In genomic region chr1:56527548-56528302, GRCh38 we compare ENCODE assay signal across 13 cellular contexts. TPM values are rescaled to one million over a fixed set of nuclear protein-coding genes. Genes with fewer than 3 reads are reported as not detected.
DNase-seq lines count a peak whose midpoint lies in the region; ATAC-seq and TF ChIP-seq lines count a peak whose summit lies in the region.
"Had no signal": no experiment of that assay in that cellular context is flagged by ENCODE, and none has a peak within 500 bp of the region (broad histone marks: within the 10 kb centered on the region; RNA-seq: fewer than 3 reads in every experiment).

No MANE protein-coding gene starts in this region.

- no peak overlapping the region for H4K8ac ChIP-seq in H9 (replicated peaks; ENCODE audit: insufficient read length, low read depth, low read length)

- H3F3A ChIP-seq in neural cell (ENCODE audit: insufficient read depth, low read length, poor library complexity, severe bottlenecking), result no peaks in the 10 kb centered on the region

- H3K36me3 Mint-ChIP-seq in H9 (ENCODE audit: insufficient read depth in 1 of 3, low read depth in 3 of 3), result peaks cover 17 to 30% (median 26%) of the 10 kb centered on the region in 3 experiments; a peak in 6 of 7 replicates
- H3K36me3 Mint-ChIP-seq: immature natural killer cell had no signal

- H3K9me2 ChIP-seq in neural cell (ENCODE audit: insufficient read depth, low read length), result no peaks in the 10 kb centered on the region

- WGBS in H9 (ENCODE audit: extremely low coverage, insufficient read length, low lambda C conversion rate), result no CpG with 5 or more reads among the region's 8 CpGs
- WGBS in body of pancreas, 2 donors, result 56 to 57% methylated on average over 8 of the region's 8 CpGs

- peak overlapping the region; percentile 82 to 92 (median 92) for H3K27ac Mint-ChIP-seq in H9
- H3K27ac Mint-ChIP-seq: immature natural killer cell had no signal

- H2BK12ac ChIP-seq in H9 (ENCODE audit: insufficient read length, low read depth, low read length), result no peak overlapping the region

- H3K36me3 ChIP-seq in body of pancreas (replicated peaks in 1 of 2; ENCODE audit: insufficient read depth in 1 of 2, low read depth in 2 of 2), result peaks cover 0 to 5% of the 10 kb centered on the region in 2 donors
- no peaks in the 10 kb centered on the region for H3K36me3 ChIP-seq in neural cell (ENCODE audit: insufficient read depth, low read length)

- no peak overlapping the region for H4K5ac ChIP-seq in H9 (ENCODE audit: insufficient read length, low read depth, low read length)

- no peak for TF ChIP-seq EP300 in neural cell (conservative IDR thresholded peaks at IDR 0.05; ENCODE audit: poor library complexity, severe bottlenecking)

- H3K9me3 ChIP-seq in H9 (ENCODE audit: control insufficient read depth, low read depth, low read length), result no peaks in the 10 kb centered on the region
- H3K9me3 ChIP-seq in body of pancreas, result no peaks in the 10 kb centered on the region
- H3K9me3 ChIP-seq in neural cell (ENCODE audit: low read length), result no peaks in the 10 kb centered on the region
- H3K9me3 ChIP-seq: pancreas had no signal

- no peak overlapping the region for H2AK5ac ChIP-seq in H9 (ENCODE audit: insufficient read length, low read length)

- peak overlapping the region in 1 of 2 experiments; percentile 47; a peak in 2 of 5 replicates for H3K4me3 Mint-ChIP-seq in H9
- H3K4me3 Mint-ChIP-seq: immature natural killer cell had no signal

- H3K4me2 ChIP-seq in H9 (ENCODE audit: insufficient read depth, insufficient read length, low read length) (peak overlapping the region; percentile 8), neural cell (ENCODE audit: low read length) (no peak overlapping the region)

- TF ChIP-seq CTCF in H9 (conservative IDR thresholded peaks at IDR 0.05) (no peak), body of pancreas (IDR thresholded peaks at IDR 0.05) (no peak), neural cell (IDR thresholded peaks at IDR 0.05; ENCODE audit: poor library complexity, severe bottlenecking) (no peak)

- no peak overlapping the region for H2BK120ac ChIP-seq in H9 (ENCODE audit: low read depth, low read length, poor library complexity, severe bottlenecking)

- H3T11ph ChIP-seq in H9 (ENCODE audit: low read length), result no peak overlapping the region

- H2BK15ac ChIP-seq in H9 (ENCODE audit: low read depth, low read length), result no peak overlapping the region

- H3K4me3 ChIP-seq in body of pancreas (no peak overlapping the region), neural cell (ENCODE audit: low read length) (no peak overlapping the region)
- H3K4me3 ChIP-seq: pancreas had no signal

- no peak overlapping the region for H2AFZ ChIP-seq in H9 (ENCODE audit: low read length)
- peak overlapping the region; percentile 14 for H2AFZ ChIP-seq in neural cell (ENCODE audit: low read depth, low read length)

- H3K18ac ChIP-seq in H9 (ENCODE audit: insufficient read length, low read depth, low read length), result no peak overlapping the region

- H4K20me1 ChIP-seq in H9 (ENCODE audit: control insufficient read depth, insufficient read depth, insufficient read length) (no peaks in the 10 kb centered on the region), neural cell (ENCODE audit: insufficient read depth) (no peaks in the 10 kb centered on the region)

- TF ChIP-seq RAD21 in neural cell (conservative IDR thresholded peaks at IDR 0.05), result no peak

- intact Hi-C loops in body of pancreas (cut with DNase I), result loop anchor here (10.0 kb wide), 1 partner anchor 47 kb away; the partner anchor contains the start of gene PLPP3

- H3K4me1 ChIP-seq in H9 (ENCODE audit: insufficient read depth, low read length) (peaks cover 25% of the 10 kb centered on the region), body of pancreas (peaks cover 67% of the 10 kb centered on the region)

- peak; percentile 16 for ATAC-seq in body of pancreas
- ATAC-seq in GM19328 (IDR thresholded peaks at IDR 0.05; ENCODE audit: unreplicated experiment), result no peak
- ATAC-seq in HG03520 (IDR thresholded peaks at IDR 0.05; ENCODE audit: unreplicated experiment), result no peak

- H3K27ac ChIP-seq in H9 (ENCODE audit: insufficient read length, low read depth, low read length) (no peak overlapping the region), body of pancreas (peak overlapping the region in 2 of 4 donors; percentile 14 to 27), neural cell (ENCODE audit: low read length) (no peak overlapping the region)

- H3K79me1 ChIP-seq in H9 (ENCODE audit: insufficient read depth, low read depth, low read length, poor library complexity, severe bottlenecking), result peaks cover 8% of the 10 kb centered on the region

- H3K27me3 Mint-ChIP-seq in H9 (ENCODE audit: low read depth), result no peaks in the 10 kb centered on the region

- H3K79me2 ChIP-seq in H9 (ENCODE audit: insufficient read depth, low read length) (peaks cover 14% of the 10 kb centered on the region; the same call in 1 of the 2 replicates), neural cell (replicated peaks; ENCODE audit: insufficient read depth, low read length) (no peaks in the 10 kb centered on the region)

- H2BK20ac ChIP-seq in H9 (ENCODE audit: low read depth, low read length, poor library complexity, severe bottlenecking), result no peak overlapping the region

- no peak overlapping the region for H3K9ac ChIP-seq in H9 (ENCODE audit: extremely low read depth, insufficient read length, low read length)
- H3K9ac ChIP-seq in neural cell (ENCODE audit: low read length), result no peak overlapping the region

- TF ChIP-seq POLR2A in body of pancreas (IDR thresholded peaks at IDR 0.05), result no peak

- no peak overlapping the region for H3K23ac ChIP-seq in H9 (ENCODE audit: insufficient read length, low read depth, low read length)

- H3K4me1 Mint-ChIP-seq in H9, result peaks cover 39 to 42% of the 10 kb centered on the region in 2 experiments

- no peaks in the 10 kb centered on the region for H3K27me3 ChIP-seq in H9 (ENCODE audit: insufficient read depth, low read length)
- H3K27me3 ChIP-seq in body of pancreas, result no peaks in the 10 kb centered on the region
- no peaks in the 10 kb centered on the region for H3K27me3 ChIP-seq in neural cell (ENCODE audit: insufficient read depth, low read depth, low read length)
- H3K27me3 ChIP-seq: pancreas had no signal

- peaks cover 3% of the 10 kb centered on the region for H3K23me2 ChIP-seq in H9 (ENCODE audit: insufficient read length, low read depth, low read length, poor library complexity, severe bottlenecking)

- H3K9me3 Mint-ChIP-seq in H9, result no peaks in the 10 kb centered on the region
- H3K9me3 Mint-ChIP-seq: immature natural killer cell had no signal

- DNase-seq in H9 (no peak), NCI-H2029 (lab: John Stamatoyannopoulos, UW) (peak; percentile 49), body of pancreas (peak in 1 of 4 donors; percentile 43), hippocampal formation (lab: John Stamatoyannopoulos, UW) (no peak), GM19240 (ENCODE audit: insufficient read length, low spot score) (no peak)
- DNase-seq: activated naive CD4-positive, alpha-beta T cell; Calu3; effector CD8-positive, alpha-beta T cell; immature natural killer cell had no signal

- no peak overlapping the region for H3K56ac ChIP-seq in H9 (ENCODE audit: insufficient read length, low read depth, low read length)

- no peak overlapping the region for H2BK5ac ChIP-seq in H9 (ENCODE audit: insufficient read length, low read length)

- H3K14ac ChIP-seq in H9 (ENCODE audit: insufficient read depth, low read length), result no peak overlapping the region

- no peak overlapping the region for H4K91ac ChIP-seq in H9 (ENCODE audit: insufficient read length, low read depth, low read length)

- H3K4ac ChIP-seq in H9 (ENCODE audit: low read depth, low read length), result no peak overlapping the region

TF ChIP-seq in neural cell, 6 proteins besides CTCF, POLR2A, EP300 and RAD21:
- TF ChIP-seq TAF1 (IDR thresholded peaks at IDR 0.05; ENCODE audit: low read depth) (no peak), SMC3 (conservative IDR thresholded peaks at IDR 0.05; ENCODE audit: poor library complexity) (no peak), EZH2 (IDR thresholded peaks at IDR 0.05; ENCODE audit: borderline replicate concordance, insufficient read depth, low read length, poor library complexity, severe bottlenecking) (no peak), REST (IDR thresholded peaks at IDR 0.05; ENCODE audit: borderline replicate concordance) (no peak), MXI1 (conservative IDR thresholded peaks at IDR 0.05; ENCODE audit: poor library complexity, severe bottlenecking) (no peak), POLR2AphosphoS5 (IDR thresholded peaks at IDR 0.05) (no peak)

RNA-seq across cellular contexts. Expression of gene PLPP3, which starts 51.6 kb away (rescaled TPM):
- 25.3 and 26.7 TPM in 2 replicates for total RNA-seq in H9 (2021)
- 10 to 100 TPM; 35.8 to 52.7 TPM for total RNA-seq in body of pancreas
- 1.9 and 2.1 TPM in 2 replicates for polyA plus RNA-seq in neural cell
- 4.4 and 5.1 TPM in 2 replicates for polyA minus RNA-seq in neural cell
- polyA plus RNA-seq: immature natural killer cell had no signal
